27 cellular contexts compared by ENCODE assay signal in genomic region chr20:18832801-18833200, GRCh38. TPM values are rescaled to one million over a fixed set of nuclear protein-coding genes. Genes with fewer than 3 reads are reported as not detected.
"Had no signal": no experiment of that assay in that cellular context is flagged by ENCODE, and none has a peak within 500 bp of the region (broad histone marks: within the 10 kb centered on the region; RNA-seq: fewer than 3 reads in every experiment).

No MANE protein-coding gene starts in this region.

- H3K27ac ChIP-seq: ascending aorta, brain microvascular endothelial cell, left ventricle myocardium inferior, thoracic aorta, upper lobe of right lung had no signal

- ATAC-seq: WTC11 had no signal

- H3K4me1 ChIP-seq: ascending aorta, left ventricle myocardium inferior, upper lobe of right lung had no signal

- H3K9me3 Mint-ChIP-seq: activated naive CD4-positive, alpha-beta T cell treated with anti-CD3 and anti-CD28 coated beads, Interleukin-2, amount 50 U/mL, for 24 hours; T-helper 1 cell treated with Interleukin-12 subunit alpha and Interleukin-12 subunit beta and Interleukin-4 antibody, amounts not matched to agents 30 μg/mL and 1 μg/mL, for 36 hours had no signal

- H3K4me1 Mint-ChIP-seq: activated naive CD4-positive, alpha-beta T cell treated with anti-CD3 and anti-CD28 coated beads, Interleukin-2, amount 50 U/mL, for 24 hours had no signal

- H3K27ac Mint-ChIP-seq: activated naive CD4-positive, alpha-beta T cell treated with anti-CD3 and anti-CD28 coated beads, Interleukin-2, amount 50 U/mL, for 24 hours; T-helper 1 cell treated with Interleukin-12 subunit alpha and Interleukin-12 subunit beta and Interleukin-4 antibody, amounts not matched to agents 30 μg/mL and 1 μg/mL, for 36 hours; WTC11 had no signal

- H3K4me3 Mint-ChIP-seq: activated naive CD4-positive, alpha-beta T cell treated with anti-CD3 and anti-CD28 coated beads, Interleukin-2, amount 50 U/mL, for 24 hours; nephron progenitor cell; T-helper 1 cell treated with Interleukin-12 subunit alpha and Interleukin-12 subunit beta and Interleukin-4 antibody, amounts not matched to agents 30 μg/mL and 1 μg/mL, for 36 hours; WTC11 had no signal

- DNase-seq: activated gamma-delta T cell treated with Interleukin-2 at 50 U/mL for 16 hours; activated T-cell treated with anti-CD3 and anti-CD28 coated beads, Interleukin-2, amount 50 U/mL, for 1 hour; brain microvascular endothelial cell; caudate nucleus; dermis blood vessel endothelial cell; effector CD8-positive, alpha-beta T cell; foreskin melanocyte; left ventricle myocardium inferior; mammary epithelial cell; nephron progenitor cell; sigmoid colon; stimulated activated CD4-positive, alpha-beta T cell treated with anti-CD3 and anti-CD28 coated beads, Interleukin-2, amount 100 ng/mL, for 48 hours; stimulated activated naive CD4-positive, alpha-beta T cell; T1000; upper lobe of right lung had no signal

- H3K27me3 Mint-ChIP-seq: activated naive CD4-positive, alpha-beta T cell treated with anti-CD3 and anti-CD28 coated beads, Interleukin-2, amount 50 U/mL, for 24 hours had no signal

- H3K4me3 ChIP-seq: ascending aorta, left ventricle myocardium inferior, sigmoid colon, thoracic aorta, upper lobe of right lung had no signal

- H3K9me3 ChIP-seq: ascending aorta, left ventricle myocardium inferior, sigmoid colon, thoracic aorta, upper lobe of right lung had no signal

- H3K36me3 Mint-ChIP-seq: activated naive CD4-positive, alpha-beta T cell treated with anti-CD3 and anti-CD28 coated beads, Interleukin-2, amount 50 U/mL, for 24 hours; WTC11 had no signal

- H3K27me3 ChIP-seq: ascending aorta, brain microvascular endothelial cell, sigmoid colon, upper lobe of right lung had no signal

- H3K36me3 ChIP-seq: ascending aorta, brain microvascular endothelial cell, left ventricle myocardium inferior, sigmoid colon, thoracic aorta, upper lobe of right lung had no signal

RNA-seq across cellular contexts. Expression of gene SCP2D1, which starts 19.2 kb away (rescaled TPM):
- total RNA-seq: ascending aorta, dermis blood vessel endothelial cell, kidney epithelial cell, left ventricle myocardium inferior, mammary epithelial cell, myocyte, osteoblast, posterior vena cava, renal cortical epithelial cell, thoracic aorta, upper lobe of right lung, WTC11 had no signal
- polyA plus RNA-seq: adipose tissue, esophagus, mammary epithelial cell, sigmoid colon had no signal
